8 cellular contexts compared by ENCODE assay signal in genomic region chr4:139555073-139555704, GRCh38. TPM values are rescaled to one million over a fixed set of nuclear protein-coding genes. Genes with fewer than 3 reads are reported as not detected.
DNase-seq lines count a peak whose midpoint lies in the region; ATAC-seq, FAIRE-seq and TF ChIP-seq lines count a peak whose summit lies in the region.

No MANE protein-coding gene starts in this region.

- H3K4me1 ChIP-seq in smooth muscle cell (ENCODE audit: low read depth), result peaks cover 55% of the 10 kb centered on the region

- peak overlapping the region; percentile 82 for H3K4me3 ChIP-seq in smooth muscle cell

- TF ChIP-seq CTCF in smooth muscle cell (IDR thresholded peaks at IDR 0.05; ENCODE audit: borderline replicate concordance, insufficient read depth, poor library complexity, severe bottlenecking), result no peak

- FAIRE-seq in GM12892 (lab: Jason Lieb, UNC), result peak; percentile 67
- FAIRE-seq in islet of Langerhans (lab: Jason Lieb, UNC), result peak; percentile 79

- no peaks in the 10 kb centered on the region for H3K9me3 ChIP-seq in smooth muscle cell (replicated peaks; ENCODE audit: low read depth)

- peak overlapping the region; percentile 84 for H3K9ac ChIP-seq in smooth muscle cell (ENCODE audit: low read depth)

- peaks cover 42% of the 10 kb centered on the region for H3F3A ChIP-seq in smooth muscle cell (ENCODE audit: low read depth)

- 2% methylated on average over 51 of the region's 53 CpGs for WGBS in smooth muscle cell (ENCODE audit: low lambda C conversion rate)

- peak overlapping the region; percentile 98 for H3K27ac ChIP-seq in smooth muscle cell (ENCODE audit: low read depth)

- H3K27me3 ChIP-seq in smooth muscle cell (ENCODE audit: low read depth), result no peaks in the 10 kb centered on the region

- DNase-seq in GM12892 (ENCODE audit: insufficient read length) (peak; percentile 36), NCI-H446 (lab: John Stamatoyannopoulos, UW) (peak; percentile 77 to 87), cerebellar cortex (ENCODE audit: low spot score) (peak; percentile 75), smooth muscle cell (lab: John Stamatoyannopoulos, UW; ENCODE audit: unreplicated experiment) (peak; percentile 72)
- DNase-seq in activated CD4-positive, alpha-beta T cell treated with anti-CD3 and anti-CD28 coated beads for 1 hour, result peak; percentile 68

- no peaks in the 10 kb centered on the region for H3K36me3 ChIP-seq in smooth muscle cell (ENCODE audit: low read depth)

- H2AFZ ChIP-seq in smooth muscle cell (ENCODE audit: low read depth), result peak overlapping the region; percentile 75

- H3K4me2 ChIP-seq in smooth muscle cell, result peak overlapping the region; percentile 96

- TF ChIP-seq POLR2A in GM12892 (IDR thresholded peaks at IDR 0.05; ENCODE audit: low read depth, low read length), result no peak

- peaks cover 38% of the 10 kb centered on the region for H3K79me2 ChIP-seq in smooth muscle cell (ENCODE audit: low read depth)

- ATAC-seq in HG03103 (IDR thresholded peaks at IDR 0.05; ENCODE audit: low read depth, unreplicated experiment), result peak; percentile 32
- no peak for ATAC-seq in GM18870 (IDR thresholded peaks at IDR 0.05; ENCODE audit: unreplicated experiment)

- H4K20me1 ChIP-seq in smooth muscle cell (ENCODE audit: low read depth), result peaks cover 23% of the 10 kb centered on the region

RNA-seq across cellular contexts. Expression of gene SETD7, which starts 0.8 kb away (rescaled TPM):
- polyA plus RNA-seq in GM12892 (2012; ENCODE audit: missing spikeins), result 0.15 TPM
- total RNA-seq in smooth muscle cell, result 34.2 and 39.3 TPM in 2 replicates
- polyA plus RNA-seq in smooth muscle cell, result 8.5 and 10.2 TPM in 2 replicates
